1 cellular context compared by ENCODE assay signal in genomic region chr18:45727068-45727467, GRCh38.
TF ChIP-seq lines count a peak whose summit lies in the region.

No MANE protein-coding gene starts in this region.

TF ChIP-seq in IMR-90, 13 proteins besides CTCF, POLR2A, EP300 and RAD21:
- TF ChIP-seq USF2 (IDR thresholded peaks at IDR 0.05; ENCODE audit: low read depth, low read length) (no peak), MXI1 (IDR thresholded peaks at IDR 0.05; ENCODE audit: borderline replicate concordance, low read depth, low read length) (no peak), SMC3 (IDR thresholded peaks at IDR 0.05; ENCODE audit: low read depth, low read length) (no peak), RFX5 (IDR thresholded peaks at IDR 0.05; ENCODE audit: low read depth, low read length) (no peak), MAFK (IDR thresholded peaks at IDR 0.05; ENCODE audit: low read depth, low read length) (no peak), CHD1 (IDR thresholded peaks at IDR 0.05; ENCODE audit: low read depth, low read length) (no peak), RCOR1 (IDR thresholded peaks at IDR 0.05; ENCODE audit: insufficient replicate concordance, low read length) (no peak), NFE2L2 (IDR thresholded peaks at IDR 0.05; ENCODE audit: low read depth, low read length) (no peak), CEBPB (IDR thresholded peaks at IDR 0.05; ENCODE audit: low read depth, low read length) (no peak), ELK1 (IDR thresholded peaks at IDR 0.05; ENCODE audit: borderline replicate concordance, low read depth, low read length) (no peak), MAZ (IDR thresholded peaks at IDR 0.05; ENCODE audit: borderline replicate concordance, low read depth, low read length) (no peak), FOS (IDR thresholded peaks at IDR 0.05; ENCODE audit: low read depth, low read length) (no peak), BHLHE40 (IDR thresholded peaks at IDR 0.05; ENCODE audit: low read depth, low read length) (no peak)
